8 cellular contexts compared by ENCODE assay signal in genomic region chr5:59813761-59814562, GRCh38.
A peak's percentile ranks its signal among the peaks of the same experiment; 100 is the strongest.
DNase-seq lines count a peak whose midpoint lies in the region; ATAC-seq, FAIRE-seq and TF ChIP-seq lines count a peak whose summit lies in the region.

No MANE protein-coding gene starts in this region.

- ATAC-seq in GM18502 (IDR thresholded peaks at IDR 0.05; ENCODE audit: poor library complexity, unreplicated experiment) (peak; percentile 74), HG03354 (IDR thresholded peaks at IDR 0.05; ENCODE audit: poor library complexity, severe bottlenecking, unreplicated experiment) (peak; percentile 72), left cardiac atrium (no peak)

- TF ChIP-seq CTCF in BJ (IDR thresholded peaks at IDR 0.05; ENCODE audit: insufficient read depth, low read depth, low read length) (peak; percentile 56), ascending aorta (IDR thresholded peaks at IDR 0.05) (peak; percentile 51 to 57 (median 52)), kidney (IDR thresholded peaks at IDR 0.05; ENCODE audit: borderline replicate concordance, extremely low read depth, insufficient read depth) (peak; percentile 48)

- H3K4me1 ChIP-seq in ascending aorta = peaks cover 0 to 3% of the 10 kb centered on the region in 2 donors
- peaks cover 0 to 3% of the 10 kb centered on the region in 2 donors for H3K4me1 ChIP-seq in kidney (ENCODE audit: control insufficient read depth in 1 of 2, insufficient read depth in 1 of 2, low read depth in 1 of 2, low read length in 2 of 2)

- H3K9me3 ChIP-seq in ascending aorta (no peaks in the 10 kb centered on the region), kidney (ENCODE audit: control insufficient read depth in 1 of 2, low read length in 2 of 2) (no peaks in the 10 kb centered on the region)

- POLR2A ChIA-PET in BJ (lab: Charles Lee) = no interaction called here

- intact Hi-C loops in ascending aorta (cut with DNase I) (loop anchor here (2.0 to 10.0 kb wide), 6 partner anchors 471 to 853 kb away; no protein-coding TSS in a partner anchor), kidney (cut with DNase I) (loop anchor here (10.0 kb wide), 1 partner anchor 571 kb away; no protein-coding TSS in a partner anchor), left cardiac atrium (cut with DNase I) (loop anchor here (5.0 kb wide), 3 partner anchors 773 to 858 kb away; no protein-coding TSS in a partner anchor)

- H3K36me3 ChIP-seq in BJ (ENCODE audit: control insufficient read depth, insufficient read depth, low read length) = no peaks in the 10 kb centered on the region
- H3K36me3 ChIP-seq in ascending aorta = no peaks in the 10 kb centered on the region
- H3K36me3 ChIP-seq in kidney (ENCODE audit: control insufficient read depth in 1 of 2, insufficient read depth in 2 of 2, low read length in 2 of 2) = no peaks in the 10 kb centered on the region

- FAIRE-seq in kidney (lab: Jason Lieb, UNC) (peak; percentile 68), urothelium cell line (lab: Jason Lieb, UNC) (no peak)

- H3K27me3 ChIP-seq in BJ (ENCODE audit: control insufficient read depth, insufficient read depth, low read length) (peaks cover 19% of the 10 kb centered on the region), ascending aorta (no peaks in the 10 kb centered on the region)

- no peak overlapping the region for H3K27ac ChIP-seq in ascending aorta
- no peak overlapping the region for H3K27ac ChIP-seq in kidney (ENCODE audit: low read depth in 2 of 2, low read length in 2 of 2)

- no peak overlapping the region for H3K9ac ChIP-seq in kidney (ENCODE audit: low read length in 2 of 2)

- H3K4me3 ChIP-seq in BJ (ENCODE audit: low read depth, low read length) (no peak overlapping the region), ascending aorta (no peak overlapping the region), kidney (ENCODE audit: low read length in 2 of 2) (no peak overlapping the region)

- DNase-seq in BJ (ENCODE audit: low read depth) (no peak), NCI-H524 treated with DMSO at 0.1 percent for 48 hours (lab: John Stamatoyannopoulos, UW) (peak; percentile 28), ascending aorta (ENCODE audit: low spot score in 2 of 2) (no peak), kidney (no peak), urothelium cell line (ENCODE audit: low spot score) (peak; percentile 42), left cardiac atrium (no peak)

- CTCF ChIA-PET in BJ (lab: Yijun Ruan, JAX) = interaction anchor here (0.6 to 3.3 kb wide), 22 partner anchors 9 to 570 kb away, joined by 3 to 30 read pairs (median 4); no protein-coding TSS in a partner anchor

Comparison
In these comparisons a context has a peak if more than half of its experiments do, and no peak if none do; other contexts are left out.
1. DNase-seq: peak in NCI-H524 treated with DMSO at 0.1 percent for 48 hours (single experiment) and urothelium cell line (single experiment); none in BJ (single experiment), ascending aorta (0 of 2), kidney (single experiment) and left cardiac atrium (single experiment).
2. ATAC-seq: peak in GM18502 (single experiment) and HG03354 (single experiment); none in left cardiac atrium (0 of 2).
3. Peak in every context shown above with its lines, with median percentiles within 50 percentile points of each other: CTCF ChIP-seq.